In genomic region chr19:35628264-35628564, GRCh38 we compare ENCODE assay signal across 1 cellular context.
TF ChIP-seq lines count a peak whose summit lies in the region.

No MANE protein-coding gene starts in this region.

TF ChIP-seq in A549, 52 proteins besides CTCF, POLR2A, EP300 and RAD21 (continued from another document):
- TF ChIP-seq REST (IDR thresholded peaks at IDR 0.05) = no peak
- no peak for TF ChIP-seq ATOH8 (CRISPR knock-in tag; IDR thresholded peaks at IDR 0.05; ENCODE audit: low read depth)
- no peak for TF ChIP-seq TFCP2L1 (CRISPR knock-in tag; IDR thresholded peaks at IDR 0.05)
- no peak for TF ChIP-seq JUN (IDR thresholded peaks at IDR 0.05)
- TF ChIP-seq HMGXB4 (CRISPR knock-in tag; IDR thresholded peaks at IDR 0.05; ENCODE audit: borderline replicate concordance) = no peak
- no peak for TF ChIP-seq NR3C1 (IDR thresholded peaks at IDR 0.05)
- TF ChIP-seq PHF8 (IDR thresholded peaks at IDR 0.05; ENCODE audit: borderline replicate concordance, low read depth) = no peak; the same call in 1 of the 2 replicates
